ENCODE assay signal across 8 cellular contexts in the genomic region with DNA sequence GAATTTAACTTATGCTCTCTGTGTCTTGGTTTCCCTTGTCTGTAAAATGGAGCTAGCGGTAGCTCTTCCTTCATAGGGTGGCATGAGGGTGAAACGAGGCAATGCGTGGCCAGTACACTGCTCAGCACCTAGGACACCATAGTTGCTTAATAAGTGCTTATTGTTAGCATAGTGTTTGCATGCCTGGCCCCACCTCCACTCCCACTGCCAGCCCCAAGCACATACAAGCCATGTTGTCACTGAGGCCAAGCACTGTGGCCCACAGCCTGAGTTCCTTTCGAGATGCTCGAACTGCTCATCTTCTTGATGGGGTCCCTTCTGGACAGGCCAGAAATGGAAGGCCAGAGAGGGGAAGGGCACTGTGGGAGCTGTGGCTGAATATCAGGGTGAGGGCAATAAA. TPM values are rescaled to one million over a fixed set of nuclear protein-coding genes. Genes with fewer than 3 reads are reported as not detected.
DNase-seq lines count a peak whose midpoint lies in the region; ATAC-seq and TF ChIP-seq lines count a peak whose summit lies in the region.

No MANE protein-coding gene starts in this region.

- POLR2A ChIA-PET in CD4-positive, alpha-beta memory T cell (lab: Charles Lee; ENCODE audit: partially characterized antibody): no interaction called here

- no peaks in the 10 kb centered on the region for H3K9me2 ChIP-seq in Loucy (replicated peaks; ENCODE audit: low read depth, low read length)

- peak overlapping the region; percentile 84 to 90 for H3K4me3 ChIP-seq in CD4-positive, alpha-beta memory T cell (ENCODE audit: low read length in 2 of 2)
- H3K4me3 ChIP-seq in Loucy (ENCODE audit: low read length, poor library complexity, severe bottlenecking): peak overlapping the region; percentile 92

- peaks cover 27% of the 10 kb centered on the region for H3K4me1 ChIP-seq in CD4-positive, alpha-beta memory T cell (ENCODE audit: insufficient read depth, low read length)
- H3K4me1 ChIP-seq in Loucy (ENCODE audit: insufficient read depth, low read length, poor library complexity, severe bottlenecking): peaks cover 11% of the 10 kb centered on the region

- intact Hi-C loops in CD4-positive, alpha-beta memory T cell (cut with micrococcal nuclease): loop anchor here (1.0 to 10.0 kb wide), 9 partner anchors 45 to 1421 kb away; a partner anchor contains a TSS

- ATAC-seq in HG03378 (IDR thresholded peaks at IDR 0.05; ENCODE audit: unreplicated experiment) (no peak), HG03108 (IDR thresholded peaks at IDR 0.05; ENCODE audit: unreplicated experiment) (no peak)

- no peaks in the 10 kb centered on the region for H3K27me3 ChIP-seq in CD4-positive, alpha-beta memory T cell (ENCODE audit: insufficient read depth, low read length)
- H3K27me3 ChIP-seq in Loucy (ENCODE audit: insufficient read depth, low read length, poor library complexity, severe bottlenecking): no peaks in the 10 kb centered on the region

- CTCF ChIA-PET in CD4-positive, alpha-beta memory T cell (lab: Charles Lee; ENCODE audit: partially characterized antibody): interaction anchor here (1.9 kb wide), 1 partner anchor 102 kb away, joined by 6 read pairs; no protein-coding TSS in a partner anchor

- DNase-seq in CD4-positive, alpha-beta memory T cell: no peak
- no peak for DNase-seq in chondrocyte (ENCODE audit: low spot score)
- DNase-seq in Ammon's horn (ENCODE audit: low spot score): no peak
- DNase-seq in 8988T: no peak

- H3K9ac ChIP-seq in Loucy (ENCODE audit: low read depth, low read length, poor library complexity, severe bottlenecking): peak overlapping the region; percentile 92

- H3K4me3 Mint-ChIP-seq in CD4-positive, alpha-beta memory T cell: peak overlapping the region; percentile 91 to 97 (median 94)
- H3K4me3 Mint-ChIP-seq in chondrocyte (ENCODE audit: unreplicated experiment) (peak overlapping the region; percentile 90), nephron (peak overlapping the region; percentile 90 to 96 (median 94))

- peaks cover 0 to 2% (median 0%) of the 10 kb centered on the region in 8 donors for H3K9me3 Mint-ChIP-seq in CD4-positive, alpha-beta memory T cell
- H3K9me3 Mint-ChIP-seq in chondrocyte (ENCODE audit: low read depth) (no peaks in the 10 kb centered on the region), nephron (no peaks in the 10 kb centered on the region)

- H3F3A ChIP-seq in Loucy (ENCODE audit: low read depth): no peaks in the 10 kb centered on the region

- H3K79me2 ChIP-seq in Loucy (ENCODE audit: insufficient read depth, low read length): peaks cover 15% of the 10 kb centered on the region

- H3K27ac ChIP-seq in CD4-positive, alpha-beta memory T cell (ENCODE audit: low read depth, low read length): peak overlapping the region; percentile 86

- H2AFZ ChIP-seq in Loucy (ENCODE audit: low read length): no peak overlapping the region

- H3K27me3 Mint-ChIP-seq in CD4-positive, alpha-beta memory T cell: peaks cover under 1 to 1% of the 10 kb centered on the region in 2 donors
- H3K27me3 Mint-ChIP-seq in chondrocyte (ENCODE audit: low read depth) (no peaks in the 10 kb centered on the region), nephron (ENCODE audit: low read depth) (no peaks in the 10 kb centered on the region)

- peaks cover 16 to 42% (median 28%) of the 10 kb centered on the region in 4 donors for H3K4me1 Mint-ChIP-seq in CD4-positive, alpha-beta memory T cell
- H3K4me1 Mint-ChIP-seq in chondrocyte (ENCODE audit: low read depth) (peaks cover 36% of the 10 kb centered on the region), nephron (peaks cover 13% of the 10 kb centered on the region)

- TF ChIP-seq CTCF in Loucy (conservative IDR thresholded peaks at IDR 0.05; ENCODE audit: low read length): no peak
- no peak for TF ChIP-seq CTCF in chondrocyte (IDR thresholded peaks at IDR 0.05)
- TF ChIP-seq CTCF in nephron (IDR thresholded peaks at IDR 0.05; ENCODE audit: unreplicated experiment in 3 of 3): no peak

- peaks cover 18 to 34% of the 10 kb centered on the region in 2 donors for H3K36me3 Mint-ChIP-seq in CD4-positive, alpha-beta memory T cell
- peaks cover 8% of the 10 kb centered on the region for H3K36me3 Mint-ChIP-seq in chondrocyte (ENCODE audit: low read depth)
- peaks cover 24% of the 10 kb centered on the region for H3K36me3 Mint-ChIP-seq in nephron (ENCODE audit: low read depth)

- H3K36me3 ChIP-seq in CD4-positive, alpha-beta memory T cell (ENCODE audit: insufficient read depth, low read length): peaks cover 26% of the 10 kb centered on the region
- H3K36me3 ChIP-seq in Loucy (ENCODE audit: insufficient read depth, low read length): peaks cover 29% of the 10 kb centered on the region; the same call in 1 of the 2 replicates

- no peaks in the 10 kb centered on the region for H4K20me1 ChIP-seq in Loucy (ENCODE audit: insufficient read depth, low read length, poor library complexity, severe bottlenecking)

- H3K9me3 ChIP-seq in CD4-positive, alpha-beta memory T cell (ENCODE audit: control insufficient read depth in 1 of 2, low read length in 2 of 2): no peaks in the 10 kb centered on the region
- no peaks in the 10 kb centered on the region for H3K9me3 ChIP-seq in Loucy (ENCODE audit: insufficient read depth, low read depth, low read length)

- H3K4me2 ChIP-seq in Loucy (ENCODE audit: low read depth, low read length, poor library complexity, severe bottlenecking): peak overlapping the region; percentile 97

- H3K27ac Mint-ChIP-seq in CD4-positive, alpha-beta memory T cell: peak overlapping the region; percentile 90 to 97 (median 94)
- H3K27ac Mint-ChIP-seq in chondrocyte (ENCODE audit: unreplicated experiment): peak overlapping the region; percentile 69
- H3K27ac Mint-ChIP-seq in nephron: no peak overlapping the region

RNA-seq across cellular contexts. Expression of a gene that starts 0.8 kb away (rescaled TPM):
- total RNA-seq in CD4-positive, alpha-beta memory T cell: 10 to 100 TPM; 10.6 to 12.3 TPM
- polyA plus RNA-seq in CD4-positive, alpha-beta memory T cell: 1 to 10 TPM; 2.3 to 3.9 TPM
- 7.8 to 8.4 TPM (median 8.0 TPM) in 3 replicates for total RNA-seq in chondrocyte

RNA-seq across cellular contexts. Expression of a gene that starts 45.1 kb away (rescaled TPM):
- total RNA-seq in CD4-positive, alpha-beta memory T cell: 100 to 1,000 TPM; 101 to 112 TPM
- polyA plus RNA-seq in CD4-positive, alpha-beta memory T cell: 10 to 100 TPM; 25.9 to 52.5 TPM
- total RNA-seq in chondrocyte: 33.8 to 36.6 TPM (median 34.8 TPM) in 3 replicates

RNA-seq across cellular contexts. Expression of a gene that starts 46.5 kb away (rescaled TPM):
- total RNA-seq in CD4-positive, alpha-beta memory T cell: 100 to 1,000 TPM; 182 to 195 TPM
- polyA plus RNA-seq in CD4-positive, alpha-beta memory T cell: 100 to 1,000 TPM; 267 to 316 TPM
- 84.8 to 102 TPM (median 87.8 TPM) in 3 replicates for total RNA-seq in chondrocyte

Comparison
In these comparisons a context has a peak if more than half of its experiments do, and no peak if none do; other contexts are left out.
1. H3K27ac Mint-ChIP-seq: peak in CD4-positive, alpha-beta memory T cell (7 of 7) and chondrocyte (single experiment); none in nephron (0 of 3).
2. Peak in every context shown above with its lines, with median percentiles within 50 percentile points of each other: H3K4me3 Mint-ChIP-seq.